25 cellular contexts compared by ENCODE assay signal in the genomic region with DNA sequence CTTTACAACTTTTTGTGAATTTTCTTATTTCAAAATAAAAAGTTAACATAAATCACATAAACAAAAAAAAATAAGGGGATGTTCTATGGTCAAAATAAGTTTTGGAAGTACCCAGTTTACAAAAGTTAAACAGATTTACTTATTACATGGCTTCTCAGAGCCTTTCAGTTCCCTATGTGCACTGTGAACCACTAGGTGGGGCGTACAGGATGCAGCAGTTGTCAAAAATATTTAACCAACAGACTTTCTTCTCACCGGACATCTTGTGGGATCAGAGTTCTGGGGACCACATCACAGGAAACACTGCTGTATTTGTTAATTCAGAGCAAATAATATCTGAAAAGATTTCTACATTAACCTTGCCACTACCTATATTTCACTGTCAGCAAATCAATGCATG.
A peak's percentile ranks its signal among the peaks of the same experiment; 100 is the strongest.
DNase-seq lines count a peak whose midpoint lies in the region; TF ChIP-seq lines count a peak whose summit lies in the region.
"Had no signal": no experiment of that assay in that cellular context is flagged by ENCODE, and none has a peak within 500 bp of the region (broad histone marks: within the 10 kb centered on the region; RNA-seq: fewer than 3 reads in every experiment).

No MANE protein-coding gene starts in this region.

- in situ Hi-C loops in SK-MEL-5 (cut with HindIII; ENCODE audit: low pct_unique_long_range_greater_than_20kb, low sequenced_read_pairs), result no loop called here

- H3K4me3 Mint-ChIP-seq in neural crest cell, result no peak overlapping the region
- no peak overlapping the region for H3K4me3 Mint-ChIP-seq in activated naive CD4-positive, alpha-beta T cell treated with anti-CD3 and anti-CD28 coated beads, Interleukin-2, amount 10 ng/mL, durations not matched to agents 7 days and 5 days
- H3K4me3 Mint-ChIP-seq: activated CD4-positive, alpha-beta memory T cell treated with anti-CD3 and anti-CD28 coated beads for 36 hours; activated naive CD4-positive, alpha-beta T cell treated with anti-CD3 and anti-CD28 coated beads for 36 hours; activated T-cell treated with anti-CD3 and anti-CD28 coated beads, Interleukin-2, amount 50 U/mL, for 24 hours; stimulated activated naive CD8-positive, alpha-beta T cell treated with anti-CD3 and anti-CD28 coated beads, Interleukin-15, Interleukin-2, amounts not matched to agents 100 ng/mL and 50 ng/mL, for 24 hours had no signal

- TF ChIP-seq CTCF in GM12864 (IDR thresholded peaks at IDR 0.05; ENCODE audit: low read depth, low read length, missing control alignments) (peak; percentile 14), neural crest cell (conservative IDR thresholded peaks at IDR 0.05) (peak; percentile 39)

- H3K27ac Mint-ChIP-seq in neural crest cell (ENCODE audit: unreplicated experiment), result no peak overlapping the region
- H3K27ac Mint-ChIP-seq in activated naive CD4-positive, alpha-beta T cell treated with anti-CD3 and anti-CD28 coated beads, Interleukin-2, amount 10 ng/mL, durations not matched to agents 7 days and 5 days, result no peak overlapping the region
- H3K27ac Mint-ChIP-seq: activated CD4-positive, alpha-beta memory T cell treated with anti-CD3 and anti-CD28 coated beads for 36 hours; activated naive CD4-positive, alpha-beta T cell treated with anti-CD3 and anti-CD28 coated beads for 36 hours; activated T-cell treated with anti-CD3 and anti-CD28 coated beads, Interleukin-2, amount 50 U/mL, for 24 hours; stimulated activated naive CD8-positive, alpha-beta T cell treated with anti-CD3 and anti-CD28 coated beads, Interleukin-15, Interleukin-2, amounts not matched to agents 100 ng/mL and 50 ng/mL, for 24 hours had no signal

- H3K36me3 Mint-ChIP-seq in neural crest cell (ENCODE audit: low read depth), result peaks cover 30% of the 10 kb centered on the region
- H3K36me3 Mint-ChIP-seq in activated naive CD4-positive, alpha-beta T cell treated with anti-CD3 and anti-CD28 coated beads, Interleukin-2, amount 10 ng/mL, durations not matched to agents 7 days and 5 days, result no peaks in the 10 kb centered on the region
- H3K36me3 Mint-ChIP-seq: activated CD4-positive, alpha-beta memory T cell treated with anti-CD3 and anti-CD28 coated beads for 36 hours had no signal

- no peaks in the 10 kb centered on the region for H3K4me1 Mint-ChIP-seq in neural crest cell
- H3K4me1 Mint-ChIP-seq in activated naive CD4-positive, alpha-beta T cell treated with anti-CD3 and anti-CD28 coated beads, Interleukin-2, amount 10 ng/mL, durations not matched to agents 7 days and 5 days, result no peaks in the 10 kb centered on the region

- H3K4me3 ChIP-seq in GM12864 (ENCODE audit: low read depth, low read length), result no peak overlapping the region
- no peak overlapping the region for H3K4me3 ChIP-seq in Jurkat, Clone E6-1 (ENCODE audit: low read length)
- H3K4me3 ChIP-seq: spleen, tibial nerve had no signal

- DNase-seq in GM12864 (ENCODE audit: low read depth) (no peak), SK-MEL-5 (ENCODE audit: low read depth, low spot score) (peak; percentile 37), neural crest cell (ENCODE audit: low read depth, low spot score) (no peak), NCI-H2171 treated with DMSO at 0.1 percent for 48 hours (lab: John Stamatoyannopoulos, UW) (no peak), SHP77 (lab: John Stamatoyannopoulos, UW) (no peak)
- peak; percentile 6 for DNase-seq in Jurkat, Clone E6-1 (ENCODE audit: low read depth, low spot score)
- no peak for DNase-seq in activated naive CD4-positive, alpha-beta T cell treated with anti-CD3 and anti-CD28 coated beads, Interleukin-2, amount 10 ng/mL, durations not matched to agents 7 days and 5 days
- DNase-seq: activated CD4-positive, alpha-beta memory T cell treated with anti-CD3 and anti-CD28 coated beads for 36 hours; activated CD4-positive, CD25-positive, alpha-beta regulatory T cell; activated naive CD4-positive, alpha-beta T cell treated with anti-CD3 and anti-CD28 coated beads for 36 hours; activated T-cell treated with anti-CD3 and anti-CD28 coated beads, Interleukin-2, amount 50 U/mL, for 24 hours; central memory CD4-positive, alpha-beta T cell; COR-L47; EL; foreskin melanocyte; hypothalamus; kidney; NCI-H1436; NCI-H2171; NCI-H748 treated with DMSO at 0.1 percent for 48 hours; spleen; stimulated activated CD4-positive, alpha-beta T cell treated with anti-CD3 and anti-CD28 coated beads, Interleukin-4, amount 100 ng/mL, for 24 hours; T-helper 9 cell had no signal

- no peaks in the 10 kb centered on the region for H3K9me3 Mint-ChIP-seq in neural crest cell
- H3K9me3 Mint-ChIP-seq in activated naive CD4-positive, alpha-beta T cell treated with anti-CD3 and anti-CD28 coated beads, Interleukin-2, amount 10 ng/mL, durations not matched to agents 7 days and 5 days, result no peaks in the 10 kb centered on the region
- H3K9me3 Mint-ChIP-seq: activated CD4-positive, alpha-beta memory T cell treated with anti-CD3 and anti-CD28 coated beads for 36 hours; activated naive CD4-positive, alpha-beta T cell treated with anti-CD3 and anti-CD28 coated beads for 36 hours; activated T-cell treated with anti-CD3 and anti-CD28 coated beads, Interleukin-2, amount 50 U/mL, for 24 hours; stimulated activated naive CD8-positive, alpha-beta T cell treated with anti-CD3 and anti-CD28 coated beads, Interleukin-15, Interleukin-2, amounts not matched to agents 100 ng/mL and 50 ng/mL, for 24 hours had no signal

- CTCF ChIA-PET in activated naive CD4-positive, alpha-beta T cell treated with anti-CD3 and anti-CD28 coated beads, Interleukin-2, amount 10 ng/mL, durations not matched to agents 7 days and 5 days (lab: Charles Lee), result no interaction called here

- H3K27me3 Mint-ChIP-seq in neural crest cell (ENCODE audit: low read depth), result no peaks in the 10 kb centered on the region
- H3K27me3 Mint-ChIP-seq in activated naive CD4-positive, alpha-beta T cell treated with anti-CD3 and anti-CD28 coated beads, Interleukin-2, amount 10 ng/mL, durations not matched to agents 7 days and 5 days, result no peaks in the 10 kb centered on the region
- H3K27me3 Mint-ChIP-seq: activated CD4-positive, alpha-beta memory T cell treated with anti-CD3 and anti-CD28 coated beads for 36 hours; stimulated activated naive CD8-positive, alpha-beta T cell treated with anti-CD3 and anti-CD28 coated beads, Interleukin-15, Interleukin-2, amounts not matched to agents 100 ng/mL and 50 ng/mL, for 24 hours had no signal

Comparison
In these comparisons a context has a peak if more than half of its experiments do, and no peak if none do; other contexts are left out.
1. DNase-seq: peak in Jurkat, Clone E6-1 (single experiment) and SK-MEL-5 (single experiment); none in GM12864 (single experiment), neural crest cell (single experiment), activated naive CD4-positive, alpha-beta T cell treated with anti-CD3 and anti-CD28 coated beads, Interleukin-2, amount 10 ng/mL, durations not matched to agents 7 days and 5 days (single experiment), NCI-H2171 treated with DMSO at 0.1 percent for 48 hours (single experiment) and SHP77 (0 of 2).